31 cellular contexts compared by ENCODE assay signal in genomic region chr6:88361298-88361697, GRCh38.
"Had no signal": no experiment of that assay in that cellular context is flagged by ENCODE, and none has a peak within 500 bp of the region (broad histone marks: within the 10 kb centered on the region; RNA-seq: fewer than 3 reads in every experiment).

No MANE protein-coding gene starts in this region.

- ATAC-seq: activated CD4-positive, CD25-positive, alpha-beta regulatory T cell treated with anti-CD3 and anti-CD28 coated beads, Interleukin-2, amount 50 U/mL, for 24 hours; sciatic nerve; stimulated activated effector memory CD8-positive, alpha-beta T cell treated with anti-CD3 and anti-CD28 coated beads, Interleukin-12 subunit alpha, Interleukin-12 subunit beta, amount 100 ng/mL, for 72 hours; stimulated activated naive CD8-positive, alpha-beta T cell treated with anti-CD3 and anti-CD28 coated beads, Interleukin-15, amount 100 ng/mL, for 72 hours; upper lobe of right lung had no signal

- H3K27me3 ChIP-seq: breast epithelium, esophagus squamous epithelium, neutrophil, ovary, upper lobe of right lung had no signal

- H3K36me3 Mint-ChIP-seq: activated CD4-positive, alpha-beta memory T cell treated with anti-CD3 and anti-CD28 coated beads for 36 hours; activated naive CD8-positive, alpha-beta T cell treated with anti-CD3 and anti-CD28 coated beads, Interleukin-2, amount 10 ng/mL, durations not matched to agents 7 days and 5 days; stimulated activated effector memory CD8-positive, alpha-beta T cell treated with anti-CD3 and anti-CD28 coated beads, Interleukin-12 subunit alpha, Interleukin-12 subunit beta, amount 100 ng/mL, for 72 hours had no signal

- H3K36me3 ChIP-seq: breast epithelium, esophagus squamous epithelium, left ventricle myocardium inferior, neutrophil, ovary, prostate gland, upper lobe of right lung had no signal

- H3K27ac Mint-ChIP-seq: activated CD4-positive, alpha-beta memory T cell treated with anti-CD3 and anti-CD28 coated beads for 36 hours; activated naive CD4-positive, alpha-beta T cell treated with anti-CD3 and anti-CD28 coated beads for 36 hours; activated naive CD8-positive, alpha-beta T cell treated with anti-CD3 and anti-CD28 coated beads, Interleukin-2, amount 10 ng/mL, durations not matched to agents 7 days and 5 days; activated T-helper 1 cell treated with anti-CD3 and anti-CD28 coated beads, Interleukin-12 subunit alpha, Interleukin-12 subunit beta, Interleukin-2, Interleukin-4 antibody, amounts not matched to agents 30 ng/mL and 10 ng/mL and 1 ng/mL, durations not matched to agents 14 hours and 24 hours and 36 hours; nephron; stimulated activated effector memory CD8-positive, alpha-beta T cell treated with anti-CD3 and anti-CD28 coated beads, Interleukin-12 subunit alpha, Interleukin-12 subunit beta, amount 100 ng/mL, for 72 hours; stimulated activated naive CD8-positive, alpha-beta T cell treated with anti-CD3 and anti-CD28 coated beads, Interleukin-15, amount 100 ng/mL, for 72 hours had no signal

- H3K9me3 ChIP-seq: breast epithelium, esophagus squamous epithelium, left ventricle myocardium inferior, neutrophil, ovary, prostate gland, upper lobe of right lung had no signal

- H3K27ac ChIP-seq: breast epithelium, left ventricle myocardium inferior, neutrophil, ovary, prostate gland, skin epidermis, upper lobe of right lung, VCaP had no signal

- H3K27me3 Mint-ChIP-seq: activated CD4-positive, alpha-beta memory T cell treated with anti-CD3 and anti-CD28 coated beads for 36 hours; activated naive CD8-positive, alpha-beta T cell treated with anti-CD3 and anti-CD28 coated beads, Interleukin-2, amount 10 ng/mL, durations not matched to agents 7 days and 5 days had no signal

- H3K4me1 Mint-ChIP-seq: activated naive CD8-positive, alpha-beta T cell treated with anti-CD3 and anti-CD28 coated beads, Interleukin-2, amount 10 ng/mL, durations not matched to agents 7 days and 5 days; nephron; stimulated activated effector memory CD8-positive, alpha-beta T cell treated with anti-CD3 and anti-CD28 coated beads, Interleukin-12 subunit alpha, Interleukin-12 subunit beta, amount 100 ng/mL, for 72 hours; stimulated activated naive CD8-positive, alpha-beta T cell treated with anti-CD3 and anti-CD28 coated beads, Interleukin-15, amount 100 ng/mL, for 72 hours had no signal

- H3K4me3 Mint-ChIP-seq: activated CD4-positive, alpha-beta memory T cell treated with anti-CD3 and anti-CD28 coated beads for 36 hours; activated naive CD4-positive, alpha-beta T cell treated with anti-CD3 and anti-CD28 coated beads for 36 hours; activated naive CD8-positive, alpha-beta T cell treated with anti-CD3 and anti-CD28 coated beads, Interleukin-2, amount 10 ng/mL, durations not matched to agents 7 days and 5 days; activated T-helper 1 cell treated with anti-CD3 and anti-CD28 coated beads, Interleukin-12 subunit alpha, Interleukin-12 subunit beta, Interleukin-2, Interleukin-4 antibody, amounts not matched to agents 30 ng/mL and 10 ng/mL and 1 ng/mL, durations not matched to agents 14 hours and 24 hours and 36 hours; nephron; stimulated activated effector memory CD8-positive, alpha-beta T cell treated with anti-CD3 and anti-CD28 coated beads, Interleukin-12 subunit alpha, Interleukin-12 subunit beta, amount 100 ng/mL, for 72 hours; stimulated activated naive CD8-positive, alpha-beta T cell treated with anti-CD3 and anti-CD28 coated beads, Interleukin-15, amount 100 ng/mL, for 72 hours had no signal

- H3K9me3 Mint-ChIP-seq: activated CD4-positive, alpha-beta memory T cell treated with anti-CD3 and anti-CD28 coated beads for 36 hours; activated naive CD8-positive, alpha-beta T cell treated with anti-CD3 and anti-CD28 coated beads, Interleukin-2, amount 10 ng/mL, durations not matched to agents 7 days and 5 days; activated T-helper 1 cell treated with anti-CD3 and anti-CD28 coated beads, Interleukin-12 subunit alpha, Interleukin-12 subunit beta, Interleukin-2, Interleukin-4 antibody, amounts not matched to agents 30 ng/mL and 10 ng/mL and 1 ng/mL, durations not matched to agents 14 hours and 24 hours and 36 hours; nephron; stimulated activated effector memory CD8-positive, alpha-beta T cell treated with anti-CD3 and anti-CD28 coated beads, Interleukin-12 subunit alpha, Interleukin-12 subunit beta, amount 100 ng/mL, for 72 hours; stimulated activated naive CD8-positive, alpha-beta T cell treated with anti-CD3 and anti-CD28 coated beads, Interleukin-15, amount 100 ng/mL, for 72 hours had no signal

- H3K4me3 ChIP-seq: breast epithelium, esophagus squamous epithelium, left ventricle myocardium inferior, lung, ovary, prostate gland, skin epidermis, upper lobe of right lung had no signal

- H3K4me1 ChIP-seq: breast epithelium, esophagus squamous epithelium, left ventricle myocardium inferior, prostate gland, upper lobe of right lung had no signal

- DNase-seq: activated CD4-positive, alpha-beta memory T cell treated with anti-CD3 and anti-CD28 coated beads for 36 hours; activated CD4-positive, alpha-beta T cell treated with anti-CD3 and anti-CD28 coated beads for 48 hours; activated CD8-positive, alpha-beta memory T cell treated with anti-CD3 and anti-CD28 coated beads, Interleukin-2, amount 50 U/mL, for 4 hours; activated effector memory CD4-positive, alpha-beta T cell treated with anti-CD3 and anti-CD28 coated beads, Interleukin-2, amount 50 U/mL, for 16 hours; activated naive CD4-positive, alpha-beta T cell treated with anti-CD3 and anti-CD28 coated beads for 36 hours; activated naive CD8-positive, alpha-beta T cell treated with anti-CD3 and anti-CD28 coated beads, Interleukin-2, amount 10 ng/mL, durations not matched to agents 7 days and 5 days; activated T-cell treated with anti-CD3 and anti-CD28 coated beads, Interleukin-2, amount 50 U/mL, for 1 hour; amniotic stem cell; dermis blood vessel endothelial cell; effector CD4-positive, alpha-beta T cell; esophagus squamous epithelium; islet precursor cell; left ventricle myocardium inferior; ovary; retina; stimulated activated CD4-positive, alpha-beta T cell treated with anti-CD3 and anti-CD28 coated beads, Interleukin-12 subunit alpha, Interleukin-12 subunit beta, amount 100 ng/mL, for 4 hours; stimulated activated CD4-positive, alpha-beta T cell treated with anti-CD3 and anti-CD28 coated beads, Interleukin-4, amount 100 ng/mL, for 24 hours; stimulated activated naive CD8-positive, alpha-beta T cell treated with anti-CD3 and anti-CD28 coated beads, Interleukin-15, amount 100 ng/mL, for 72 hours; substantia nigra; upper lobe of right lung had no signal
